Comparison of ENCODE assay signal across 23 cellular contexts in the genomic region with DNA sequence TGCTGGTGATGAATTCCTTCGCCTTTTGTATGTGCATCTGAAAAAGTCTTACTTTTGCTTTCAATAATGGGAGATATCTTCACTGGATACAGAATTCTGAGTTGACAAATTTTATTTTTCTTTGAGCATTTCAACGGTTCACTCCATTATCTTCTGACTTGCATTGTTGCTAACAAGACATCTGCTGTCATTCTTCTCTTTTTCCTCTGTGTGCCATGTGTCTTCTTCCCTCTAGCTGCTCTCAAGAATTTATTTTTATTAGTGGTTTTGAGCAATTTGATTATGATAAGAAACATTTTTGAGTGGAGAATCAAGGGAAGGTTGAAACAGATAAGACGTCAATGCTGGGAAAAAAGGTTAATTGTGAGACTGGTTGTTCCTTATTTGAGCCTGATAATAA.
DNase-seq lines count a peak whose midpoint lies in the region; ATAC-seq, FAIRE-seq and TF ChIP-seq lines count a peak whose summit lies in the region.
"Had no signal": no experiment of that assay in that cellular context is flagged by ENCODE, and none has a peak within 500 bp of the region (broad histone marks: within the 10 kb centered on the region; RNA-seq: fewer than 3 reads in every experiment).

No MANE protein-coding gene starts in this region.

- POLR2A ChIA-PET in K562 (lab: Yijun Ruan, JAX) = no interaction called here

- no peak overlapping the region for H3K27ac ChIP-seq in K562 (ENCODE audit: extremely low read depth, low read depth, low read length)
- H3K27ac ChIP-seq: BLaER1 treated with 17β-estradiol and CSF1 and Interleukin-3, amounts not matched to agents 10 nM and 100 nM had no signal

- TF ChIP-seq RAD21 in K562 (CRISPR knock-in tag; conservative IDR thresholded peaks at IDR 0.05 in 1 of 2, IDR thresholded peaks at IDR 0.05 in 1 of 2) = no peak

- intact Hi-C loops in K562 (cut with micrococcal nuclease) = no loop called here

- no peaks in the 10 kb centered on the region for H3K36me3 ChIP-seq in K562 (ENCODE audit: control insufficient read depth, insufficient read depth, low read length)
- H3K36me3 ChIP-seq: BE2C; BLaER1 treated with 17β-estradiol and CSF1 and Interleukin-3, amounts not matched to agents 10 nM and 100 nM had no signal

- H3K4me3 Mint-ChIP-seq in natural killer cell treated with Interleukin-12 subunit alpha and Interleukin-12 subunit beta and Interleukin-15 and Interleukin-18, amount 100 ng/mL, for 72 hours = no peak overlapping the region
- H3K4me3 Mint-ChIP-seq: CD14-positive monocyte; CD4-positive, alpha-beta T cell; CD8-positive, alpha-beta memory T cell; GM23338; H9 had no signal

- no peaks in the 10 kb centered on the region for H3K4me1 ChIP-seq in K562 (replicated peaks in 1 of 2; ENCODE audit: control insufficient read depth in 2 of 2, insufficient read depth in 2 of 2, low read length in 2 of 2)
- H3K4me1 ChIP-seq: BE2C had no signal

- FAIRE-seq in K562 (lab: Jason Lieb, UNC) = peak; percentile 26
- FAIRE-seq: A204.1, D721Med, GM12878, GM19239 had no signal

- H3K9ac ChIP-seq in K562 (ENCODE audit: insufficient read depth in 1 of 2, low read depth in 2 of 2, low read length in 2 of 2) = no peak overlapping the region
- H3K9ac ChIP-seq: BLaER1 treated with 17β-estradiol and CSF1 and Interleukin-3, amounts not matched to agents 10 nM and 100 nM had no signal

- CTCF ChIA-PET in K562 (lab: Yijun Ruan, JAX; ENCODE audit: low intra/inter-chr PET ratio) = no interaction called here

- TF ChIP-seq CTCF in K562 (IDR thresholded peaks at IDR 0.05 in 2 of 3, conservative IDR thresholded peaks at IDR 0.05 in 1 of 3; ENCODE audit: insufficient read depth in 2 of 3, low read depth in 1 of 3, low read length in 3 of 3) = no peak

- no peak overlapping the region for H3K4me3 ChIP-seq in K562
- H3K4me3 ChIP-seq: BLaER1 treated with 17β-estradiol and CSF1 and Interleukin-3, amounts not matched to agents 10 nM and 100 nM; GM12878; GM23338 had no signal

- H3K4me1 Mint-ChIP-seq in natural killer cell treated with Interleukin-12 subunit alpha and Interleukin-12 subunit beta and Interleukin-15 and Interleukin-18, amount 100 ng/mL, for 72 hours (ENCODE audit: low read depth in 2 of 2) = peaks cover 28% of the 10 kb centered on the region in 2 donors
- H3K4me1 Mint-ChIP-seq: CD14-positive monocyte; CD8-positive, alpha-beta memory T cell; GM23338; H9 had no signal

- no peaks in the 10 kb centered on the region for H3K79me2 ChIP-seq in K562 (ENCODE audit: control insufficient read depth, insufficient read depth, low read length)

- no peak overlapping the region for H3K4me2 ChIP-seq in K562 (ENCODE audit: insufficient read depth, low read length)
- H3K4me2 ChIP-seq: BLaER1 treated with 17β-estradiol and CSF1 and Interleukin-3, amounts not matched to agents 10 nM and 100 nM; GM23338 had no signal

- H3K36me3 Mint-ChIP-seq in natural killer cell treated with Interleukin-12 subunit alpha and Interleukin-12 subunit beta and Interleukin-15 and Interleukin-18, amount 100 ng/mL, for 72 hours = peaks cover 36% of the 10 kb centered on the region
- H3K36me3 Mint-ChIP-seq: CD14-positive monocyte had no signal

- TF ChIP-seq EP300 in K562 (IDR thresholded peaks at IDR 0.05; ENCODE audit: low read length) = no peak

- peaks cover 13% of the 10 kb centered on the region for H3K9me3 Mint-ChIP-seq in natural killer cell treated with Interleukin-12 subunit alpha and Interleukin-12 subunit beta and Interleukin-15 and Interleukin-18, amount 100 ng/mL, for 72 hours

- no peaks in the 10 kb centered on the region for H4K20me1 ChIP-seq in K562 (replicated peaks; ENCODE audit: control insufficient read depth, insufficient read depth, low read length)
- H4K20me1 ChIP-seq: BLaER1 treated with 17β-estradiol and CSF1 and Interleukin-3, amounts not matched to agents 10 nM and 100 nM had no signal

- in situ Hi-C loops in ACHN (cut with HindIII; ENCODE audit: low pct_ligation_motif_present, low pct_unique_long_range_greater_than_20kb, low sequenced_read_pairs) = no loop called here
- in situ Hi-C loops in K562 (cut with MboI) = no loop called here

- no peaks in the 10 kb centered on the region for H3K9me1 ChIP-seq in K562 (ENCODE audit: control insufficient read depth, insufficient read depth, low read length)

- 0% methylated on average over 3 of the region's 3 CpGs for WGBS in K562 (ENCODE audit: insufficient coverage, low coverage, missing lambda C conversion rate)

- no peak overlapping the region for H2AFZ ChIP-seq in K562 (ENCODE audit: low read depth, low read length)
- H2AFZ ChIP-seq: GM23338 had no signal

- H3K27ac Mint-ChIP-seq in natural killer cell treated with Interleukin-12 subunit alpha and Interleukin-12 subunit beta and Interleukin-15 and Interleukin-18, amount 100 ng/mL, for 72 hours = no peak overlapping the region
- H3K27ac Mint-ChIP-seq: CD14-positive monocyte; CD4-positive, alpha-beta T cell; CD8-positive, alpha-beta memory T cell; GM23338; H9 had no signal

- H3K9me3 ChIP-seq in K562 (replicated peaks; ENCODE audit: control insufficient read depth, insufficient read depth, low read depth, low read length) = no peaks in the 10 kb centered on the region; the same call in 1 of the 2 replicates
- H3K9me3 ChIP-seq: BE2C had no signal

- peaks cover 6 to 16% of the 10 kb centered on the region in 2 donors for H3K27me3 Mint-ChIP-seq in natural killer cell treated with Interleukin-12 subunit alpha and Interleukin-12 subunit beta and Interleukin-15 and Interleukin-18, amount 100 ng/mL, for 72 hours

- DNase-seq in A172 (ENCODE audit: low spot score) (peak; percentile 18), ACHN (peak; percentile 27), M059J (ENCODE audit: low read depth) (peak; percentile 24), K562 (ENCODE audit: extremely low read depth in 1 of 4, low spot score in 3 of 4) (no peak), globus pallidus (ENCODE audit: low spot score) (no peak), ureter (ENCODE audit: low spot score) (no peak)
- DNase-seq in natural killer cell treated with Interleukin-12 subunit alpha and Interleukin-12 subunit beta and Interleukin-15 and Interleukin-18, amount 100 ng/mL, for 72 hours (ENCODE audit: low spot score) = no peak
- DNase-seq: AML-193; BE2C; CD4-positive, alpha-beta T cell; CD8-positive, alpha-beta memory T cell; DMS 273 treated with DMSO at 0.1 percent for 48 hours; DMS79; EL; GDM1; H9 had no signal

- H3K27me3 ChIP-seq in K562 (ENCODE audit: control insufficient read depth in 2 of 2, insufficient read depth in 2 of 2, low read length in 2 of 2) = no peaks in the 10 kb centered on the region
- H3K27me3 ChIP-seq: BE2C had no signal

- ATAC-seq in K562 = no peak
- ATAC-seq in natural killer cell treated with Interleukin-12 subunit alpha and Interleukin-12 subunit beta and Interleukin-15 and Interleukin-18, amount 100 ng/mL, for 72 hours = no peak
- ATAC-seq: GM12878, GM23338 had no signal

- BruUV-seq in K562 (replicated peaks; lab: Mats Ljungman, UMichigan) = no TSS peak

- TF ChIP-seq POLR2A in K562 (conservative IDR thresholded peaks at IDR 0.05) = no peak

TF ChIP-seq in K562, 482 proteins besides CTCF, POLR2A, EP300 and RAD21:
- TF ChIP-seq BRF1 (IDR thresholded peaks at IDR 0.05; ENCODE audit: borderline replicate concordance, extremely low read depth, insufficient read length) (no peak), TRIM28 (IDR thresholded peaks at IDR 0.05) (peak; percentile 70; the same call in 1 of the 2 replicates), CBX3 (IDR thresholded peaks at IDR 0.05; ENCODE audit: borderline replicate concordance in 1 of 2, low read length in 2 of 2) (peak in 1 of 2 experiments; percentile 64; a peak in 1 of 3 replicates), CBX5 (IDR thresholded peaks at IDR 0.05; ENCODE audit: borderline replicate concordance, low read depth) (peak; percentile 58; the same call in 1 of the 2 replicates)
- TF ChIP-seq, protein P1, sequence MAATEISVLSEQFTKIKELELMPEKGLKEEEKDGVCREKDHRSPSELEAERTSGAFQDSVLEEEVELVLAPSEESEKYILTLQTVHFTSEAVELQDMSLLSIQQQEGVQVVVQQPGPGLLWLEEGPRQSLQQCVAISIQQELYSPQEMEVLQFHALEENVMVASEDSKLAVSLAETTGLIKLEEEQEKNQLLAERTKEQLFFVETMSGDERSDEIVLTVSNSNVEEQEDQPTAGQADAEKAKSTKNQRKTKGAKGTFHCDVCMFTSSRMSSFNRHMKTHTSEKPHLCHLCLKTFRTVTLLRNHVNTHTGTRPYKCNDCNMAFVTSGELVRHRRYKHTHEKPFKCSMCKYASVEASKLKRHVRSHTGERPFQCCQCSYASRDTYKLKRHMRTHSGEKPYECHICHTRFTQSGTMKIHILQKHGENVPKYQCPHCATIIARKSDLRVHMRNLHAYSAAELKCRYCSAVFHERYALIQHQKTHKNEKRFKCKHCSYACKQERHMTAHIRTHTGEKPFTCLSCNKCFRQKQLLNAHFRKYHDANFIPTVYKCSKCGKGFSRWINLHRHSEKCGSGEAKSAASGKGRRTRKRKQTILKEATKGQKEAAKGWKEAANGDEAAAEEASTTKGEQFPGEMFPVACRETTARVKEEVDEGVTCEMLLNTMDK (IDR thresholded peaks at IDR 0.05; ENCODE audit: borderline replicate concordance, insufficient read depth, low read depth, low read length, poor library complexity, severe bottlenecking) = no peak

Comparison
In these comparisons a context has a peak if more than half of its experiments do, and no peak if none do; other contexts are left out.
1. DNase-seq: peak in A172 (single experiment), ACHN (single experiment) and M059J (single experiment); none in K562 (0 of 4), globus pallidus (single experiment), natural killer cell treated with Interleukin-12 subunit alpha and Interleukin-12 subunit beta and Interleukin-15 and Interleukin-18, amount 100 ng/mL, for 72 hours (single experiment) and ureter (single experiment).